Comparison of ENCODE assay signal across 8 cellular contexts in the genomic region with DNA sequence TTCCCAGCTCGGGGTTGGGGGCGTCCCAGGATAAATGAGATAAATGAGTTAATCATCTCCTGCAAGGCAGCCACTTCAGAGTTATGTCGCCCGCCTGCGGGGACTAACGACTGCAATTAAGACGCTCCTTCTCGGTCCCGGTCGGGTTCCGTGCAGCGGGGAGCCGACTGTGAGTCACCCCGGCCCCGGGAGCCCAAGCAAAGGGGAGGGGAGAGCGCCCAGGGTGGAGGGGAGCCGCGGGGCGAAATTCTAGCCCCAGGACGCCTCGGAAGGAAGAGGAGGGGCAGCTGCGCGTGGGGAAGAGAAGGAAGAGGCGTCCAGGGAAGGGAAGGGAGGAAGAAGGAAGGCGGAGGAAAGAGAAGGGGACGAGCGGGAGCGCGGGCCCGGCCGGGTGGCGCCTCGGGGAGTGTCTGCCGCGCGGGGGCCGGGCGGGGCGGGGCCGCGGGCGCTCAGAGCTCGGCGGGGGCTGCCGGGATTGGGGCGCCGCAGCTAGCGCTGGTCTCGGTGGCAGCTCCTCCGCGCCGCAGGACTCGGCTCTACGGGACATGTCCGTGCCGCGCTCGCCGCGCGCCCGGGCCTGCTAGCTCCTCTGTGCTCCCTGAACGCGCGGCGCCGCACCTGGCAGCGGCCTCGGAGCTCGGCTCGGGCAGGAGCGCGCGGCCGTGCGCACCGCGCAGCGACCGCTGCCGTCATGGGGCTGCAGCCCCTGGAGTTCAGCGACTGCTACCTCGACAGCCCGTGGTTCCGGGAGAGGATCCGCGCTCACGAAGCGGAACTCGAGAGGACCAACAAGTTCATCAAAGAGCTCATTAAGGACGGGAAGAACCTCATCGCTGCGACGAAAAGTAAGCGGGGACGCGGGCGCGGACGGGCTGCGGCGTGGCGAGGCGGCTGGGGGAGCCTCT. TPM values are rescaled to one million over a fixed set of nuclear protein-coding genes. Genes with fewer than 3 reads are reported as not detected.
A peak's percentile ranks its signal among the peaks of the same experiment; 100 is the strongest.
DNase-seq lines count a peak whose midpoint lies in the region; ATAC-seq, FAIRE-seq and TF ChIP-seq lines count a peak whose summit lies in the region.

A gene with protein sequence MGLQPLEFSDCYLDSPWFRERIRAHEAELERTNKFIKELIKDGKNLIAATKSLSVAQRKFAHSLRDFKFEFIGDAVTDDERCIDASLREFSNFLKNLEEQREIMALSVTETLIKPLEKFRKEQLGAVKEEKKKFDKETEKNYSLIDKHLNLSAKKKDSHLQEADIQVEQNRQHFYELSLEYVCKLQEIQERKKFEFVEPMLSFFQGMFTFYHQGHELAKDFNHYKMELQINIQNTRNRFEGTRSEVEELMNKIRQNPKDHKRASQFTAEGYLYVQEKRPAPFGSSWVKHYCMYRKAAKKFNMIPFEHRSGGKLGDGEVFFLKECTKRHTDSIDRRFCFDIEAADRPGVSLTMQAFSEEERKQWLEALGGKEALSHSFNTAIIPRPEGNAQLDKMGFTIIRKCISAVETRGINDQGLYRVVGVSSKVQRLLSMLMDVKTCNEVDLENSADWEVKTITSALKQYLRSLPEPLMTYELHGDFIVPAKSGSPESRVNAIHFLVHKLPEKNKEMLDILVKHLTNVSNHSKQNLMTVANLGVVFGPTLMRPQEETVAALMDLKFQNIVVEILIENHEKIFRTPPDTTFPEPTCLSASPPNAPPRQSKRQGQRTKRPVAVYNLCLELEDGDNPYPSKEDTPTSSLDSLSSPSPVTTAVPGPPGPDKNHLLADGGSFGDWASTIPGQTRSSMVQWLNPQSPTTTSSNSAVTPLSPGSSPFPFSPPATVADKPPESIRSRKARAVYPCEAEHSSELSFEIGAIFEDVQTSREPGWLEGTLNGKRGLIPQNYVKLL (plus strand): TSS at position 478 of the 905 bp plus-strand sequence. CDS start 214 bp downstream, at position 692.

- H3K4me1 Mint-ChIP-seq in mesothelial cell of epicardium: peaks cover 43% of the 10 kb centered on the region

- no peak within 1 kb of the TSS for H2AK5ac ChIP-seq in H1 (ENCODE audit: low read depth, low read length)

- H2BK20ac ChIP-seq in H1 (ENCODE audit: low read length): 0 out of 2 replicates have a peak within 1 kb of the TSS, but pooled peaks have one; percentile 21

- no peak for TF ChIP-seq CTCF in H1 (IDR thresholded peaks at IDR 0.05; ENCODE audit: control extremely low read depth in 1 of 3, insufficient read depth in 1 of 3, low read depth in 1 of 3, low read length in 3 of 3)
- no peak for TF ChIP-seq CTCF in mesothelial cell of epicardium (IDR thresholded peaks at IDR 0.05; ENCODE audit: unreplicated experiment)

- H3K4me3 Mint-ChIP-seq in mesothelial cell of epicardium: peak within 1 kb of the TSS; percentile 91

- H3K9me3 Mint-ChIP-seq in mesothelial cell of epicardium: no peaks in the 10 kb centered on the region

- peak within 1 kb of the TSS; percentile 72 to 100 for H3K4me2 ChIP-seq in H1 (ENCODE audit: insufficient read depth in 1 of 2, low read depth in 2 of 2, low read length in 2 of 2)

- H3K9me3 ChIP-seq in H1 (ENCODE audit: insufficient read depth in 2 of 2, low read depth in 1 of 2, low read length in 1 of 2): no peaks in the 10 kb centered on the region

- H4K20me1 ChIP-seq in H1 (replicated peaks in 1 of 2; ENCODE audit: control insufficient read depth in 1 of 2, insufficient read depth in 2 of 2, low read length in 2 of 2): no peaks in the 10 kb centered on the region

- peak within 1 kb of the TSS; percentile 63 to 85 (median 72) for H3K9ac ChIP-seq in H1 (replicated peaks in 1 of 4; ENCODE audit: extremely low read depth in 1 of 4, low read depth in 3 of 4, low read length in 3 of 4)

- TF ChIP-seq RAD21 in H1 (IDR thresholded peaks at IDR 0.05 in 1 of 2, conservative IDR thresholded peaks at IDR 0.05 in 1 of 2; ENCODE audit: low read depth in 2 of 2, low read length in 2 of 2): no peak

- no peaks in the 10 kb centered on the region for H3K36me3 ChIP-seq in H1 (ENCODE audit: control insufficient read depth in 2 of 4, insufficient read depth in 4 of 4, low read length in 3 of 4)

- 2% methylated on average over 58 of the region's 104 CpGs; no CpG with 5 or more reads in 1 of the 2 experiments for WGBS in H1 (ENCODE audit: extremely low coverage in 1 of 2, insufficient coverage in 1 of 2, insufficient read length in 1 of 2, insufficient replicate concordance in 2 of 2, low coverage in 1 of 2, low lambda C conversion rate in 2 of 2, missing lambda C conversion rate in 1 of 2), 2 experiments

- DNase-seq in NCI-H345 (lab: John Stamatoyannopoulos, UW) (peak; percentile 47), NCI-H345 treated with DMSO at 0.1 percent for 48 hours (lab: John Stamatoyannopoulos, UW; ENCODE audit: unreplicated experiment) (no peak), NCI-H69 (lab: John Stamatoyannopoulos, UW) (peak; percentile 87), H1 (ENCODE audit: low read depth in 1 of 2, low spot score in 2 of 2) (peak in 1 of 2 experiments; percentile 82), mesothelial cell of epicardium (ENCODE audit: low spot score in 2 of 2, unreplicated experiment in 2 of 2) (peak; percentile 59 to 77)
- peak; percentile 48 to 52 (median 49) for DNase-seq in activated CD8-positive, alpha-beta memory T cell treated with anti-CD3 and anti-CD28 coated beads for 48 hours (ENCODE audit: low read depth in 2 of 3, low spot score in 2 of 3)
- peak; percentile 54 for DNase-seq in stimulated activated CD8-positive, alpha-beta memory T cell treated with anti-CD3 and anti-CD28 coated beads, Interleukin-2, amount 100 ng/mL, for 48 hours (ENCODE audit: low read depth in 2 of 2)

- H3K27ac ChIP-seq in H1 (ENCODE audit: low read depth, low read length): no peak within 1 kb of the TSS

- H3K23me2 ChIP-seq in H1 (ENCODE audit: low read depth, low read length): peaks cover 10% of the 10 kb centered on the region; the same call in 1 of the 2 replicates

- peaks cover 3 to 37% (median 27%) of the 10 kb centered on the region in 4 experiments for H3K27me3 ChIP-seq in H1 (replicated peaks in 1 of 4; ENCODE audit: control insufficient read depth in 3 of 4, extremely low read depth in 1 of 4, insufficient read depth in 3 of 4, low read length in 3 of 4)

- H4K5ac ChIP-seq in H1 (ENCODE audit: insufficient read length, low read depth, low read length): peak within 1 kb of the TSS; percentile 64

- H3K23ac ChIP-seq in H1 (ENCODE audit: insufficient read length): no peak within 1 kb of the TSS

- peak within 1 kb of the TSS; percentile 93 for H3K18ac ChIP-seq in H1 (ENCODE audit: extremely low read depth, low read length)

- H2AFZ ChIP-seq in H1 (ENCODE audit: low read length): peak within 1 kb of the TSS; percentile 93

- H4K8ac ChIP-seq in H1 (ENCODE audit: extremely low read depth, insufficient read depth, low read length): peak within 1 kb of the TSS; percentile 92

- FAIRE-seq in H1 (lab: Jason Lieb, UNC): no peak

- H3K27me3 Mint-ChIP-seq in mesothelial cell of epicardium (ENCODE audit: low read depth): no peaks in the 10 kb centered on the region

- no peaks in the 10 kb centered on the region for H3K36me3 Mint-ChIP-seq in mesothelial cell of epicardium

- peaks cover 3 to 12% (median 7%) of the 10 kb centered on the region in 4 experiments; a peak in 5 of 7 replicates for H3K4me1 ChIP-seq in H1 (replicated peaks in 1 of 4; ENCODE audit: control insufficient read depth in 3 of 4, insufficient read depth in 4 of 4, low read length in 3 of 4)

- no peaks in the 10 kb centered on the region for H3K79me1 ChIP-seq in H1 (ENCODE audit: low read depth, low read length)

- H3K14ac ChIP-seq in H1 (ENCODE audit: insufficient read length): peak within 1 kb of the TSS; percentile 74

- POLR2A ChIA-PET in H1 (lab: Charles Lee; ENCODE audit: partially characterized antibody): interaction anchor here (1.1 to 3.2 kb wide), 7 partner anchors 9 to 135 kb away, joined by 3 to 12 read pairs (median 3); a partner anchor contains a TSS

- peak in 1 of 2 experiments; percentile 44; a peak in 2 of 3 replicates for TF ChIP-seq POLR2A in H1 (IDR thresholded peaks at IDR 0.05; ENCODE audit: control extremely low read depth in 1 of 2, low read depth in 2 of 2, low read length in 2 of 2)

- peak within 1 kb of the TSS; percentile 44 for H3K4ac ChIP-seq in H1 (replicated peaks; ENCODE audit: insufficient read length, low read depth, low read length)

- H3K27ac Mint-ChIP-seq in mesothelial cell of epicardium: peak within 1 kb of the TSS; percentile 94

- 0 out of 4 replicates have a peak, but pooled peaks cover 0 to 2% of the 10 kb centered on the region in 2 experiments for H3K79me2 ChIP-seq in H1 (ENCODE audit: control insufficient read depth in 1 of 2, insufficient read depth in 2 of 2, low read length in 2 of 2)

- TF ChIP-seq EP300 in H1 (IDR thresholded peaks at IDR 0.05; ENCODE audit: borderline replicate concordance in 1 of 2, low read depth in 2 of 2, low read length in 2 of 2): no peak

- peak; percentile 63 for ATAC-seq in HG02852 (IDR thresholded peaks at IDR 0.05; ENCODE audit: unreplicated experiment)

- peak within 1 kb of the TSS; percentile 80 to 97 (median 88) for H3K4me3 ChIP-seq in H1 (ENCODE audit: extremely low read depth in 1 of 4, insufficient read depth in 2 of 4, low read depth in 3 of 4, low read length in 4 of 4)

- H2BK120ac ChIP-seq in H1 (replicated peaks; ENCODE audit: low read depth, low read length): no peak within 1 kb of the TSS

- H2BK15ac ChIP-seq in H1 (ENCODE audit: low read length): peak within 1 kb of the TSS; percentile 93; the same call in 1 of the 2 replicates

- H2BK5ac ChIP-seq in H1 (ENCODE audit: low read depth, low read length): peak within 1 kb of the TSS; percentile 45; the same call in 1 of the 2 replicates

- CTCF ChIA-PET in H1 (lab: Charles Lee; ENCODE audit: partially characterized antibody): interaction anchor here (0.9 to 3.5 kb wide), 10 partner anchors 10 to 135 kb away, joined by 3 to 25 read pairs (median 4); no protein-coding TSS in a partner anchor

- peak within 1 kb of the TSS; percentile 67 for H4K91ac ChIP-seq in H1 (replicated peaks; ENCODE audit: insufficient read length, low read length)

- H2BK12ac ChIP-seq in H1 (ENCODE audit: low read depth, low read length): peak within 1 kb of the TSS; percentile 98

- H3K56ac ChIP-seq in H1 (replicated peaks; ENCODE audit: insufficient read length, low read depth, low read length): peak within 1 kb of the TSS; percentile 25

TF ChIP-seq in H1, 55 proteins besides CTCF, POLR2A, EP300 and RAD21 (continues in another document):
- peak; percentile 95 for TF ChIP-seq RBBP5 (IDR thresholded peaks at IDR 0.05; ENCODE audit: borderline replicate concordance, low read depth, low read length)
- TF ChIP-seq TAF1 (IDR thresholded peaks at IDR 0.05; ENCODE audit: low read depth, low read length): 0 out of 2 replicates have a peak, but pooled peaks have one; percentile 39

RNA-seq across cellular contexts. Expression of the gene that starts here (rescaled TPM):
- total RNA-seq in H1 (2021; fragmentation: NEBNext Ultra II Directional; extraction: Animal tissue kit (Norgen Biotek cat#: 25700)): 6.0 and 6.1 TPM in 2 replicates
- 3.2 and 3.7 TPM in 2 replicates for polyA plus RNA-seq in H1 (2011; rRNA removed)
- 3.2 TPM for polyA plus RNA-seq in H1 (2011; cell fraction: cytosol; rRNA removed)
- 5.0 TPM for polyA plus RNA-seq in H1 (2011; cell fraction: nucleus; rRNA removed)
- polyA plus RNA-seq in H1 (2012, experiment 1 of 2): 4.0 to 5.1 TPM (median 4.7 TPM) in 4 replicates
- polyA plus RNA-seq in H1 (2012, experiment 2 of 2): 0.94 TPM
- polyA plus RNA-seq in H1 (2013, experiment 1 of 2): 3.6 TPM
- polyA plus RNA-seq in H1 (2013, experiment 2 of 2): 3.7 TPM
- 5.9 and 6.7 TPM in 2 replicates for polyA minus RNA-seq in H1 (2011; rRNA and poly(A)+ RNA removed)
- 2.9 TPM for polyA minus RNA-seq in H1 (2011; cell fraction: cytosol; rRNA and poly(A)+ RNA removed)
- polyA minus RNA-seq in H1 (2011; cell fraction: nucleus; rRNA and poly(A)+ RNA removed): 17.1 TPM
- 30.5 to 31.3 TPM (median 31.2 TPM) in 3 replicates for total RNA-seq in mesothelial cell of epicardium
